In the genomic region with DNA sequence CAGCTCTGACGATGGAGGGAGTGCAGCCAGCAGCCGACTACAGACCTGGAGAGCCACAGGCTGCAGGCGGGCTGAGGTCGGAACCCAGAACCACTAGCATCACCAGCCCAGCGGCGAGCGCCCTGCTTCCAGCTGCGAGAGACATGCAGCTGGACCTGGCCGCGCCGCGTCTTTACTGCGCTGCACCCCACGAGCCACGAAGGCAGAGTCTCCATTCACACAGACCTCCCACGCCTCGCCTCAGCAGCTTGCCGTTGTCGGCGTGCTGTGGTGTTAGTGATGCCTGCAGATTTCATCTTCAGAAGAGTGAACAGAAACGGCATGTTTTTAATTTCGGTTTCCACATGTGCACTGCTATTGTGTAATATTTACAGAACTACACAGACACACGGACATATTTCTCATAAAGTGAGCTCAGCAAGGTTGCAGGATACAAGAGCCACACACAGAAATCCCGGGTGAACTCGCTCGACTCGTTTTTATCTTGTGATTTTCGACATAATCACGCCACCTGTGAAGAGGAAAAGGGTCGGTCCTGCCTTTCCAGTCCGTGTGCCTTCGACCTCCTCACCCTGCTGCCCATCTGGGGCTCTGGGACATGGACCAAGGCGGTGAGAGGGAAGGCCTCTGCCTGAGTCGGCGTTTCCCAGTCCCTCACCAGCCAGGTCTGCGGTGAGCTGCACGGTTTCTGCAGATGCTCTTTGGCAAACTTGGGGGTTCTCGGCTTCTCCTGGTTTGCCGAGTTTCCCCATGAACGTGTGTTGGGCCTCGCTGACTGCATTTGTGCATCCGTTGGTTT, we compare ENCODE assay signal across 9 cellular contexts.
DNase-seq lines count a peak whose midpoint lies in the region; ATAC-seq and TF ChIP-seq lines count a peak whose summit lies in the region.
"Had no signal": no experiment of that assay in that cellular context is flagged by ENCODE, and none has a peak within 500 bp of the region (broad histone marks: within the 10 kb centered on the region; RNA-seq: fewer than 3 reads in every experiment).

No MANE protein-coding gene starts in this region.

- peak overlapping the region; percentile 48 for H3K4me3 Mint-ChIP-seq in activated T-helper 17 cell treated with anti-CD3 and anti-CD28 coated beads, Interleukin-2, amount 50 U/mL, for 72 hours
- peak overlapping the region; percentile 53 for H3K4me3 Mint-ChIP-seq in natural killer cell
- no peak overlapping the region for H3K4me3 Mint-ChIP-seq in Calu3 (ENCODE audit: low read depth, unreplicated experiment)

- H3K4me3 ChIP-seq in AG04449 (ENCODE audit: low read depth, low read length): peak overlapping the region; percentile 36

- POLR2A ChIA-PET in AG04449 (lab: Yijun Ruan, JAX): interaction anchor here (1.0 kb wide), 1 partner anchor 10 kb away, joined by 3 read pairs; no protein-coding TSS in a partner anchor

- peaks cover 42% of the 10 kb centered on the region for H3K4me1 Mint-ChIP-seq in activated T-helper 17 cell treated with anti-CD3 and anti-CD28 coated beads, Interleukin-2, amount 50 U/mL, for 72 hours
- H3K4me1 Mint-ChIP-seq in natural killer cell (peaks cover 50 to 54% of the 10 kb centered on the region in 2 donors), Calu3 (ENCODE audit: low read depth, unreplicated experiment) (no peaks in the 10 kb centered on the region)

- H3K36me3 Mint-ChIP-seq in activated T-helper 17 cell treated with anti-CD3 and anti-CD28 coated beads, Interleukin-2, amount 50 U/mL, for 72 hours (ENCODE audit: low read depth): peaks cover 17% of the 10 kb centered on the region
- H3K36me3 Mint-ChIP-seq in natural killer cell (no peaks in the 10 kb centered on the region), Calu3 (ENCODE audit: insufficient read depth, unreplicated experiment) (no peaks in the 10 kb centered on the region)

- H3K9me3 Mint-ChIP-seq in activated T-helper 17 cell treated with anti-CD3 and anti-CD28 coated beads, Interleukin-2, amount 50 U/mL, for 72 hours: no peaks in the 10 kb centered on the region
- H3K9me3 Mint-ChIP-seq in natural killer cell: no peaks in the 10 kb centered on the region
- H3K9me3 Mint-ChIP-seq in Calu3 (ENCODE audit: low read depth, unreplicated experiment): no peaks in the 10 kb centered on the region

- BruUV-seq in Calu3 (replicated peaks; lab: Mats Ljungman, UMichigan): no TSS peak

- CTCF ChIA-PET in AG04449 (lab: Yijun Ruan, JAX): interaction anchor here (0.6 to 3.3 kb wide), 12 partner anchors 10 to 343 kb away, joined by 3 to 22 read pairs (median 3); no protein-coding TSS in a partner anchor
- CTCF ChIA-PET in Calu3 (lab: Charles Lee): no interaction called here

- intact Hi-C loops in natural killer cell (cut with micrococcal nuclease): no loop called here
- intact Hi-C loops in Calu3 (cut with micrococcal nuclease; ENCODE audit: unreplicated experiment): no loop called here

- no peak overlapping the region for H3K27ac Mint-ChIP-seq in activated T-helper 17 cell treated with anti-CD3 and anti-CD28 coated beads, Interleukin-2, amount 50 U/mL, for 72 hours
- no peak overlapping the region for H3K27ac Mint-ChIP-seq in natural killer cell
- H3K27ac Mint-ChIP-seq in Calu3 (ENCODE audit: unreplicated experiment): no peak overlapping the region

- TF ChIP-seq CTCF in AG04449 (IDR thresholded peaks at IDR 0.05; ENCODE audit: insufficient read depth, low read length, missing control alignments): no peak
- no peak for TF ChIP-seq CTCF in natural killer cell (IDR thresholded peaks at IDR 0.05)
- TF ChIP-seq CTCF in Calu3 (IDR thresholded peaks at IDR 0.05; ENCODE audit: unreplicated experiment): no peak

- peak; percentile 31 for ATAC-seq in activated T-helper 17 cell treated with anti-CD3 and anti-CD28 coated beads, Interleukin-2, amount 50 U/mL, for 72 hours (replicated peaks)
- ATAC-seq in natural killer cell (peak in 1 of 3 donors; percentile 20), HG03175 (IDR thresholded peaks at IDR 0.05; ENCODE audit: unreplicated experiment) (no peak)

- H3K27me3 Mint-ChIP-seq in activated T-helper 17 cell treated with anti-CD3 and anti-CD28 coated beads, Interleukin-2, amount 50 U/mL, for 72 hours: no peaks in the 10 kb centered on the region
- H3K27me3 Mint-ChIP-seq in natural killer cell (ENCODE audit: low read depth in 2 of 2) (no peaks in the 10 kb centered on the region), Calu3 (ENCODE audit: unreplicated experiment) (no peaks in the 10 kb centered on the region)

- DNase-seq in AG04449 (ENCODE audit: low read depth, low spot score) (no peak), NAMALWA (ENCODE audit: low spot score) (peak; percentile 50), natural killer cell (no peak), NCI-H146 treated with DMSO at 0.1 percent for 48 hours (lab: John Stamatoyannopoulos, UW; ENCODE audit: unreplicated experiment) (no peak), NCI-H1930 (lab: John Stamatoyannopoulos, UW) (no peak), Calu3 (no peak)
- DNase-seq: OCI-M1 had no signal
